In the genomic region with DNA sequence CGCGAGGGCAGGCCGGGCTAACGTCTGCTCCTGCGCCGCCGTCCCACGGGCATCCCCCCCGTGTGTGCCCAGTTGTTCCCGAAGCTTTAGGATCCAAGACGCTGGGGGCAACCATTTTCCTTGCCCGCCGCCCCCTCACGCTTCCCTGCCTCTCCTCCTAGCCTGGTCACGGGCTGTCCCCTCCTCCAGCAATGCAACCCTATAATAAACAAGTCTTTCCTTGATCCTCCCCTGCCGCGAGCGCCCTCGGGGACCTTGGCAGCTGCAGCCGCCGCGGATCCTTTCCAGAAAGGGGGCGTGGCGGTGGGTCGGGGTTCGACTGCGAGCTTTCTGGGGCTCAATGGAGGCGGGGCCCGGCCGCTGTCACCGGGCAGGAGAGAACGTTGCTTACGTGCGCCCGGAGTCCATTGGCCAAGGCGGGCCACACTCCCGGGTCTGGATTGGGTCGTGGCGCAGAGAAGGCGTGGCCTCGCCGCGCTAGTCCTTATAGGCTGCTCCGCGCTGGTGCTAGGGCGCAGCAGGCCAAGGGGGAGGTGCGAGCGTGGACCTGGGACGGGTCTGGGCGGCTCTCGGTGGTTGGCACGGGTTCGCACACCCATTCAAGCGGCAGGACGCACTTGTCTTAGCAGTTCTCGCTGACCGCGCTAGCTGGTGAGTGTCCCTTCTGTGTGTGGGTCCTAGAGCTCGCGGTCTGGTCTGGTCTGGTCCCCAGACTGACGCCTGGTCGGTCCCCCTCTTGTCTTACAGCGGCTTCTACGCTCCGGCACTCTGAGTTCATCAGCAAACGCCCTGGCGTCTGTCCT, we compare ENCODE assay signal across 1 cellular context.
TF ChIP-seq lines count a peak whose summit lies in the region.

Gene DDIT4, plus strand, starts transcription at position 515 of the 803 bp plus-strand sequence. CDS start 293 bp downstream, outside the sequence.

TF ChIP-seq in H1, 55 proteins besides CTCF, POLR2A, EP300 and RAD21:
- TF ChIP-seq PHF8 (conservative IDR thresholded peaks at IDR 0.05; ENCODE audit: low read depth, low read length) = peak; percentile 52
- TF ChIP-seq ASH2L (IDR thresholded peaks at IDR 0.05; ENCODE audit: low read length) = peak; percentile 38
- TF ChIP-seq GABPA (IDR thresholded peaks at IDR 0.05; ENCODE audit: borderline replicate concordance, insufficient read depth, low read length) = no peak
- peak; percentile 60; the same call in 1 of the 2 replicates for TF ChIP-seq GTF2F1 (IDR thresholded peaks at IDR 0.05; ENCODE audit: borderline replicate concordance, low read depth, low read length)
- no peak for TF ChIP-seq BCL11A (IDR thresholded peaks at IDR 0.05; ENCODE audit: low read depth in 2 of 2, low read length in 2 of 2)
- no peak for TF ChIP-seq TCF12 (IDR thresholded peaks at IDR 0.05; ENCODE audit: low read depth, low read length)
- no peak for TF ChIP-seq ZNF274 (IDR thresholded peaks at IDR 0.05; ENCODE audit: borderline replicate concordance, extremely low read depth, low read length)
- TF ChIP-seq RBBP5 (IDR thresholded peaks at IDR 0.05; ENCODE audit: borderline replicate concordance, low read depth, low read length) = 0 out of 2 replicates have a peak, but pooled peaks have one; percentile 50
- TF ChIP-seq USF2 (IDR thresholded peaks at IDR 0.05; ENCODE audit: low read length) = no peak
- no peak for TF ChIP-seq JUND (IDR thresholded peaks at IDR 0.05; ENCODE audit: low read length)
- TF ChIP-seq SP4 (IDR thresholded peaks at IDR 0.05; ENCODE audit: low read length) = 0 out of 2 replicates have a peak, but pooled peaks have one; percentile 12
- no peak for TF ChIP-seq SRF (IDR thresholded peaks at IDR 0.05; ENCODE audit: low read depth, low read length)
- no peak for TF ChIP-seq ATF3 (IDR thresholded peaks at IDR 0.05; ENCODE audit: insufficient read depth, low read depth, low read length)
- no peak for TF ChIP-seq SUZ12 (IDR thresholded peaks at IDR 0.05; ENCODE audit: low read length)
- no peak for TF ChIP-seq NANOG (IDR thresholded peaks at IDR 0.05; ENCODE audit: insufficient read depth, low read depth, low read length, poor library complexity, severe bottlenecking)
- TF ChIP-seq HDAC6 (IDR thresholded peaks at IDR 0.05; ENCODE audit: low read depth, low read length) = no peak
- peak; percentile 99 for TF ChIP-seq POLR2AphosphoS5 (IDR thresholded peaks at IDR 0.05; ENCODE audit: low read depth, low read length)
- TF ChIP-seq EZH2 (IDR thresholded peaks at IDR 0.05; ENCODE audit: low read depth, low read length, severe bottlenecking) = no peak
- peak; percentile 96 for TF ChIP-seq TAF1 (IDR thresholded peaks at IDR 0.05; ENCODE audit: low read depth, low read length)
- no peak for TF ChIP-seq KDM5A (IDR thresholded peaks at IDR 0.05; ENCODE audit: low read length)
- no peak for TF ChIP-seq SP2 (IDR thresholded peaks at IDR 0.05; ENCODE audit: low read length)
- no peak for TF ChIP-seq MAFK (IDR thresholded peaks at IDR 0.05; ENCODE audit: low read depth, low read length)
- TF ChIP-seq TBP (IDR thresholded peaks at IDR 0.05; ENCODE audit: low read depth, low read length) = peak; percentile 97
- no peak; the same call in 1 of the 2 replicates for TF ChIP-seq E2F6 (IDR thresholded peaks at IDR 0.05)
- peak; percentile 45; the same call in 1 of the 2 replicates for TF ChIP-seq MAX (IDR thresholded peaks at IDR 0.05)
- 0 out of 2 replicates have a peak, but pooled peaks have one; percentile 2 for TF ChIP-seq NRF1 (IDR thresholded peaks at IDR 0.05; ENCODE audit: low read depth, low read length)
- no peak for TF ChIP-seq KDM4A (IDR thresholded peaks at IDR 0.05; ENCODE audit: low read depth, low read length, severe bottlenecking)
- no peak for TF ChIP-seq KDM1A (IDR thresholded peaks at IDR 0.05; ENCODE audit: borderline replicate concordance, low read length)
- TF ChIP-seq RXRA (IDR thresholded peaks at IDR 0.05; ENCODE audit: insufficient read depth, low read depth, low read length) = no peak
- no peak for TF ChIP-seq CHD1 (IDR thresholded peaks at IDR 0.05; ENCODE audit: low read depth, low read length)
- TF ChIP-seq RNF2 (IDR thresholded peaks at IDR 0.05; ENCODE audit: borderline replicate concordance, low read depth, low read length, missing control alignments, poor library complexity, severe bottlenecking) = no peak
- no peak for TF ChIP-seq CBX5 (IDR thresholded peaks at IDR 0.05; ENCODE audit: low read depth, low read length)
- TF ChIP-seq TEAD4 (IDR thresholded peaks at IDR 0.05; ENCODE audit: low read depth, low read length) = no peak
- TF ChIP-seq ATF2 (IDR thresholded peaks at IDR 0.05; ENCODE audit: low read length) = peak; percentile 15; the same call in 1 of the 2 replicates
- TF ChIP-seq BRCA1 (IDR thresholded peaks at IDR 0.05; ENCODE audit: low read depth, low read length) = no peak
- no peak for TF ChIP-seq CHD7 (IDR thresholded peaks at IDR 0.05; ENCODE audit: insufficient replicate concordance, low read length)
- TF ChIP-seq HDAC2 (IDR thresholded peaks at IDR 0.05; ENCODE audit: borderline replicate concordance in 1 of 2, low read depth in 2 of 2, low read length in 2 of 2) = peak in 1 of 2 experiments; percentile 33; a peak in 1 of 4 replicates
- TF ChIP-seq CEBPB (IDR thresholded peaks at IDR 0.05; ENCODE audit: low read depth, low read length) = no peak
- TF ChIP-seq YY1 (IDR thresholded peaks at IDR 0.05; ENCODE audit: low read depth, low read length) = peak; percentile 28; the same call in 1 of the 2 replicates
- peak; percentile 87 for TF ChIP-seq SP1 (IDR thresholded peaks at IDR 0.05; ENCODE audit: low read depth, low read length)
- TF ChIP-seq SAP30 (IDR thresholded peaks at IDR 0.05; ENCODE audit: insufficient read depth, insufficient replicate concordance, low read length) = peak; percentile 85
- TF ChIP-seq RFX5 (IDR thresholded peaks at IDR 0.05; ENCODE audit: borderline replicate concordance, low read depth, low read length) = peak; percentile 88
- peak; percentile 75 for TF ChIP-seq CREB1 (IDR thresholded peaks at IDR 0.05)
- TF ChIP-seq SIN3A (conservative IDR thresholded peaks at IDR 0.05 in 1 of 2, IDR thresholded peaks at IDR 0.05 in 1 of 2; ENCODE audit: low read depth in 1 of 2, low read length in 2 of 2) = peak in 1 of 2 experiments; percentile 55; a peak in 1 of 4 replicates
- no peak for TF ChIP-seq BACH1 (IDR thresholded peaks at IDR 0.05; ENCODE audit: low read length)
- no peak for TF ChIP-seq JUN (IDR thresholded peaks at IDR 0.05; ENCODE audit: low read depth, low read length)
- TF ChIP-seq FOSL1 (IDR thresholded peaks at IDR 0.05; ENCODE audit: insufficient read depth, low read depth, low read length) = no peak
- no peak for TF ChIP-seq CBX8 (IDR thresholded peaks at IDR 0.05; ENCODE audit: borderline replicate concordance, low read depth, low read length)
- no peak for TF ChIP-seq POU5F1 (IDR thresholded peaks at IDR 0.05; ENCODE audit: low read depth, low read length)
- no peak for TF ChIP-seq SIRT6 (IDR thresholded peaks at IDR 0.05; ENCODE audit: low read length)
- TF ChIP-seq EGR1 (IDR thresholded peaks at IDR 0.05; ENCODE audit: borderline replicate concordance, low read depth, low read length) = no peak
- no peak for TF ChIP-seq CTBP2 (IDR thresholded peaks at IDR 0.05; ENCODE audit: borderline replicate concordance, insufficient read depth, insufficient read length, low read length)
- TF ChIP-seq SIX5 (IDR thresholded peaks at IDR 0.05; ENCODE audit: low read depth, low read length) = no peak
- TF ChIP-seq TAF7 (optimal IDR thresholded peaks at IDR 0.05; ENCODE audit: borderline replicate concordance, low read depth, low read length) = peak; percentile 79
- TF ChIP-seq CHD2 (IDR thresholded peaks at IDR 0.05; ENCODE audit: low read length) = no peak
